Comparison of ENCODE assay signal across 11 cellular contexts in the genomic region with DNA sequence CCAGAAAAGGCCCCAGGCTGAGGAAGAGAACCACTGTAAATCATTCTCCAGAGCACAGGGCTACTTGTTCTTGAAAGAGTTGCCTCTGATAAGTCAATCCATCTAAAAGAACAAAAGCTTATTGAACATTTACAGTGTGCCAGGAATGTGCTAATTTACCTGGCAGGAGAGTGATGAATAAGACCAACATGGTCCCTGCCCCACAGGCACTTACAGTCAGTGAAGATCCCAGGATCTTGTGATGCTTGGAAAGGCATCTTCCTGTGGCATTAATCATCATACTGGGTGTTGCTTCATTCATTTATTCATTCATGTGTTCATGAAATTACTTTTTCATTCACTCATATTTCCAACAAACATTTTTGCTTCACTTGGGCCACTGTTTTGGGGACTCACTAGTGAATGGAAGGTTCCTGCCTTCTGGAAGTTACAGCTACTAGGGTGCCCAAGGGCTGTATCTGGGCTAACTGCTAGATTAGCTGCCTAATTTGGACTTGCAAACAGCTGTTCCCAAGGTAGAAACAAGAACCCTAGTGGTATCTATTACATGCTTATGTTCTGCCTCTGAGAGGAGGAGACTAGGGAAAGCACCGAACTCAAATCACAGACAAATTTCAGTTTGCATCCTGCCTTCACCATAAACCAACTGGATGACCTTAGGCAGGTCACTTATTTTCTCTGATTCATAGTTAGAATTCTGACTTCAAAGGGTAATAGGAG.
DNase-seq lines count a peak whose midpoint lies in the region; ATAC-seq and TF ChIP-seq lines count a peak whose summit lies in the region.
"Had no signal": no experiment of that assay in that cellular context is flagged by ENCODE, and none has a peak within 500 bp of the region (broad histone marks: within the 10 kb centered on the region; RNA-seq: fewer than 3 reads in every experiment).

No MANE protein-coding gene starts in this region.

- peak overlapping the region; percentile 44 for H3K27ac ChIP-seq in brain microvascular endothelial cell
- H3K27ac ChIP-seq in subcutaneous abdominal adipose tissue (ENCODE audit: low read depth, low read length): peak overlapping the region; percentile 22

- peaks cover 0 to 3% (median 2%) of the 10 kb centered on the region in 5 donors for H3K9me3 ChIP-seq in subcutaneous abdominal adipose tissue (ENCODE audit: control insufficient read depth in 5 of 5, low read length in 5 of 5)

- H3K36me3 Mint-ChIP-seq in activated naive CD4-positive, alpha-beta T cell treated with anti-CD3 and anti-CD28 coated beads for 36 hours (ENCODE audit: low read depth): peaks cover 55% of the 10 kb centered on the region
- peaks cover 43% of the 10 kb centered on the region for H3K36me3 Mint-ChIP-seq in activated naive CD4-positive, alpha-beta T cell treated with anti-CD3 and anti-CD28 coated beads, Interleukin-2, amount 10 ng/mL, durations not matched to agents 7 days and 5 days

- H3K27me3 ChIP-seq in brain microvascular endothelial cell (replicated peaks) (no peaks in the 10 kb centered on the region), subcutaneous abdominal adipose tissue (ENCODE audit: control insufficient read depth in 5 of 5, insufficient read depth in 4 of 5, low read length in 5 of 5) (no peaks in the 10 kb centered on the region)

- no peaks in the 10 kb centered on the region for H3K27me3 Mint-ChIP-seq in activated naive CD4-positive, alpha-beta T cell treated with anti-CD3 and anti-CD28 coated beads for 36 hours (ENCODE audit: low read depth)
- H3K27me3 Mint-ChIP-seq in activated naive CD4-positive, alpha-beta T cell treated with anti-CD3 and anti-CD28 coated beads, Interleukin-2, amount 10 ng/mL, durations not matched to agents 7 days and 5 days: no peaks in the 10 kb centered on the region

- TF ChIP-seq CTCF in brain microvascular endothelial cell (IDR thresholded peaks at IDR 0.05; ENCODE audit: low read depth, low read length, missing control alignments): no peak

- no peak overlapping the region for H3K4me3 Mint-ChIP-seq in activated naive CD4-positive, alpha-beta T cell treated with anti-CD3 and anti-CD28 coated beads for 36 hours
- H3K4me3 Mint-ChIP-seq in activated naive CD4-positive, alpha-beta T cell treated with anti-CD3 and anti-CD28 coated beads, Interleukin-2, amount 10 ng/mL, durations not matched to agents 7 days and 5 days: no peak overlapping the region
- H3K4me3 Mint-ChIP-seq: nephron progenitor cell had no signal

- H3K4me1 ChIP-seq in subcutaneous abdominal adipose tissue (ENCODE audit: control insufficient read depth in 5 of 5, insufficient read depth in 5 of 5, low read length in 5 of 5): peaks cover 0 to 6% (median 0%) of the 10 kb centered on the region in 5 donors

- peaks cover 8% of the 10 kb centered on the region for H3K9me3 Mint-ChIP-seq in activated naive CD4-positive, alpha-beta T cell treated with anti-CD3 and anti-CD28 coated beads for 36 hours
- H3K9me3 Mint-ChIP-seq in activated naive CD4-positive, alpha-beta T cell treated with anti-CD3 and anti-CD28 coated beads, Interleukin-2, amount 10 ng/mL, durations not matched to agents 7 days and 5 days: peaks cover 4% of the 10 kb centered on the region

- H3K36me3 ChIP-seq in brain microvascular endothelial cell (replicated peaks): peaks cover 39% of the 10 kb centered on the region
- peaks cover 14 to 35% (median 21%) of the 10 kb centered on the region in 5 donors for H3K36me3 ChIP-seq in subcutaneous abdominal adipose tissue (ENCODE audit: control insufficient read depth in 5 of 5, insufficient read depth in 5 of 5, low read length in 5 of 5)

- intact Hi-C loops in activated naive CD4-positive, alpha-beta T cell treated with anti-CD3 and anti-CD28 coated beads for 36 hours (cut with micrococcal nuclease): loop anchor here (5.0 to 10.0 kb wide), 2 partner anchors 422 to 600 kb away; no protein-coding TSS in a partner anchor
- intact Hi-C loops in left colon (cut with DNase I, micrococcal nuclease): no loop called here
- intact Hi-C loops in left cardiac atrium (cut with DNase I): no loop called here

- CTCF ChIA-PET in activated naive CD4-positive, alpha-beta T cell treated with anti-CD3 and anti-CD28 coated beads for 36 hours (lab: Charles Lee): interaction anchor here (0.7 kb wide), 1 partner anchor 777 kb away, joined by 3 read pairs; no protein-coding TSS in a partner anchor
- CTCF ChIA-PET in activated naive CD4-positive, alpha-beta T cell treated with anti-CD3 and anti-CD28 coated beads, Interleukin-2, amount 10 ng/mL, durations not matched to agents 7 days and 5 days (lab: Charles Lee): interaction anchor here (1.4 to 1.8 kb wide), 2 partner anchors 84 to 599 kb away, joined by 6 read pairs; no protein-coding TSS in a partner anchor

- H3K4me1 Mint-ChIP-seq in activated naive CD4-positive, alpha-beta T cell treated with anti-CD3 and anti-CD28 coated beads for 36 hours (ENCODE audit: low read depth): peaks cover 48% of the 10 kb centered on the region
- peaks cover 29% of the 10 kb centered on the region for H3K4me1 Mint-ChIP-seq in activated naive CD4-positive, alpha-beta T cell treated with anti-CD3 and anti-CD28 coated beads, Interleukin-2, amount 10 ng/mL, durations not matched to agents 7 days and 5 days

- no peak overlapping the region for H3K9ac ChIP-seq in subcutaneous abdominal adipose tissue (ENCODE audit: low read length in 5 of 5)

- peak overlapping the region; percentile 30 for H3K27ac Mint-ChIP-seq in activated naive CD4-positive, alpha-beta T cell treated with anti-CD3 and anti-CD28 coated beads for 36 hours
- H3K27ac Mint-ChIP-seq in activated naive CD4-positive, alpha-beta T cell treated with anti-CD3 and anti-CD28 coated beads, Interleukin-2, amount 10 ng/mL, durations not matched to agents 7 days and 5 days: no peak overlapping the region
- H3K27ac Mint-ChIP-seq: nephron progenitor cell had no signal

- in situ Hi-C loops in brain microvascular endothelial cell (cut with HindIII; ENCODE audit: low pct_ligation_motif_present, low sequenced_read_pairs): no loop called here
- in situ Hi-C loops in G401 (cut with HindIII; ENCODE audit: low sequenced_read_pairs): no loop called here

- H3K4me3 ChIP-seq in brain microvascular endothelial cell (ENCODE audit: low read depth, low read length): no peak overlapping the region
- no peak overlapping the region for H3K4me3 ChIP-seq in subcutaneous abdominal adipose tissue (ENCODE audit: low read depth in 1 of 5, low read length in 5 of 5)

- ATAC-seq in left colon (peak; percentile 42), left cardiac atrium (no peak), GM21825 (IDR thresholded peaks at IDR 0.05; ENCODE audit: unreplicated experiment) (no peak)

- DNase-seq in activated naive CD4-positive, alpha-beta T cell treated with anti-CD3 and anti-CD28 coated beads for 36 hours: no peak
- no peak for DNase-seq in activated naive CD4-positive, alpha-beta T cell treated with anti-CD3 and anti-CD28 coated beads, Interleukin-2, amount 10 ng/mL, durations not matched to agents 7 days and 5 days
- no peak for DNase-seq in brain microvascular endothelial cell
- no peak for DNase-seq in left colon
- DNase-seq in left cardiac atrium: no peak
- DNase-seq in G401 (ENCODE audit: low spot score): no peak
- DNase-seq: activated CD4-positive, CD25-positive, alpha-beta regulatory T cell; DMS 273 treated with DMSO at 0.1 percent for 48 hours had no signal
